In the genomic region with DNA sequence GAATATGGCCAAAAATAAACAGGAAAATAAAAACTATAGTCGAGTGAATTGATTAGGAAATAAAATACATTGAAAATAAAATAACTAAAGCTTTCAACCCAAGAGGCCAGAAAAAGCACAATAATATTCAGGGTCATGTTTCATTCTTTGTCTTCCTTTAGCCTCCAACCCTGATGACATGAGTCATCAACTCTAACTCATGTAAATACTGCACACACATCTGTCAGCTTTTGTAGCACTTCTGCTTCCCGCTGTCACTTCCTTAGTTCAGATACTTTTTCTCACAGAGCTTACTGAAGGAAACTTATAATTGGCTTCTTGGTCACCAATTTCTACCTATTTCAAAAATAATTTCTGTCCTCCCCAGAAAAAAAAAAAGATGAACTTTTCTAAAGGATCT, we compare ENCODE assay signal across 1 cellular context.
TF ChIP-seq lines count a peak whose summit lies in the region.

No MANE protein-coding gene starts in this region.

TF ChIP-seq in K562, 482 proteins besides CTCF, POLR2A, EP300 and RAD21 (continued from another document and continues in another):
- no peak for TF ChIP-seq ZNF561 (CRISPR knock-in tag; conservative IDR thresholded peaks at IDR 0.05)
- no peak for TF ChIP-seq ADNP (tag; IDR thresholded peaks at IDR 0.05)
- TF ChIP-seq SRF (CRISPR knock-in tag; IDR thresholded peaks at IDR 0.05), result no peak
- no peak for TF ChIP-seq ZNF436 (CRISPR knock-in tag; IDR thresholded peaks at IDR 0.05)
- TF ChIP-seq TBL1XR1 (IDR thresholded peaks at IDR 0.05; ENCODE audit: low read length in 2 of 2), result no peak
- no peak for TF ChIP-seq ZKSCAN3 (CRISPR knock-in tag; IDR thresholded peaks at IDR 0.05)
- peak; percentile 75 for TF ChIP-seq CREM (IDR thresholded peaks at IDR 0.05; ENCODE audit: low read depth)
- TF ChIP-seq, protein P1, sequence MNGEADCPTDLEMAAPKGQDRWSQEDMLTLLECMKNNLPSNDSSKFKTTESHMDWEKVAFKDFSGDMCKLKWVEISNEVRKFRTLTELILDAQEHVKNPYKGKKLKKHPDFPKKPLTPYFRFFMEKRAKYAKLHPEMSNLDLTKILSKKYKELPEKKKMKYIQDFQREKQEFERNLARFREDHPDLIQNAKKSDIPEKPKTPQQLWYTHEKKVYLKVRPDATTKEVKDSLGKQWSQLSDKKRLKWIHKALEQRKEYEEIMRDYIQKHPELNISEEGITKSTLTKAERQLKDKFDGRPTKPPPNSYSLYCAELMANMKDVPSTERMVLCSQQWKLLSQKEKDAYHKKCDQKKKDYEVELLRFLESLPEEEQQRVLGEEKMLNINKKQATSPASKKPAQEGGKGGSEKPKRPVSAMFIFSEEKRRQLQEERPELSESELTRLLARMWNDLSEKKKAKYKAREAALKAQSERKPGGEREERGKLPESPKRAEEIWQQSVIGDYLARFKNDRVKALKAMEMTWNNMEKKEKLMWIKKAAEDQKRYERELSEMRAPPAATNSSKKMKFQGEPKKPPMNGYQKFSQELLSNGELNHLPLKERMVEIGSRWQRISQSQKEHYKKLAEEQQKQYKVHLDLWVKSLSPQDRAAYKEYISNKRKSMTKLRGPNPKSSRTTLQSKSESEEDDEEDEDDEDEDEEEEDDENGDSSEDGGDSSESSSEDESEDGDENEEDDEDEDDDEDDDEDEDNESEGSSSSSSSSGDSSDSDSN (IDR thresholded peaks at IDR 0.05; ENCODE audit: borderline replicate concordance in 1 of 2, low read depth in 2 of 2, low read length in 2 of 2), result no peak
- no peak for TF ChIP-seq SNRNP70 (optimal IDR thresholded peaks at IDR 0.05; ENCODE audit: low read depth, low read length)
- no peak for TF ChIP-seq SRSF9 (IDR thresholded peaks at IDR 0.05; ENCODE audit: borderline replicate concordance, low read depth, low read length)
- TF ChIP-seq ZNF76 (CRISPR knock-in tag; IDR thresholded peaks at IDR 0.05; ENCODE audit: borderline replicate concordance), result no peak
- no peak for TF ChIP-seq NCOA6 (IDR thresholded peaks at IDR 0.05)
- no peak for TF ChIP-seq ARID4B (CRISPR knock-in tag; IDR thresholded peaks at IDR 0.05)
- TF ChIP-seq GATAD2A (IDR thresholded peaks at IDR 0.05), result no peak
- TF ChIP-seq WHSC1 (IDR thresholded peaks at IDR 0.05; ENCODE audit: low read length), result no peak
- no peak for TF ChIP-seq ZNF644 (tag; IDR thresholded peaks at IDR 0.05; ENCODE audit: low read depth)
- TF ChIP-seq GABPB2 (CRISPR knock-in tag; conservative IDR thresholded peaks at IDR 0.05), result no peak
- no peak for TF ChIP-seq ZNF311 (CRISPR knock-in tag; IDR thresholded peaks at IDR 0.05)
- TF ChIP-seq SMAD4 (CRISPR knock-in tag; conservative IDR thresholded peaks at IDR 0.05), result no peak
- no peak for TF ChIP-seq EGR1 (conservative IDR thresholded peaks at IDR 0.05)
- TF ChIP-seq ILK (tag; IDR thresholded peaks at IDR 0.05; ENCODE audit: borderline replicate concordance, low read depth), result no peak
- TF ChIP-seq TRIM24 (IDR thresholded peaks at IDR 0.05), result peak; percentile 39 to 51; a peak in 3 of 4 replicates
- no peak for TF ChIP-seq NR2F6 (CRISPR knock-in tag; IDR thresholded peaks at IDR 0.05)
- TF ChIP-seq, protein P2, sequence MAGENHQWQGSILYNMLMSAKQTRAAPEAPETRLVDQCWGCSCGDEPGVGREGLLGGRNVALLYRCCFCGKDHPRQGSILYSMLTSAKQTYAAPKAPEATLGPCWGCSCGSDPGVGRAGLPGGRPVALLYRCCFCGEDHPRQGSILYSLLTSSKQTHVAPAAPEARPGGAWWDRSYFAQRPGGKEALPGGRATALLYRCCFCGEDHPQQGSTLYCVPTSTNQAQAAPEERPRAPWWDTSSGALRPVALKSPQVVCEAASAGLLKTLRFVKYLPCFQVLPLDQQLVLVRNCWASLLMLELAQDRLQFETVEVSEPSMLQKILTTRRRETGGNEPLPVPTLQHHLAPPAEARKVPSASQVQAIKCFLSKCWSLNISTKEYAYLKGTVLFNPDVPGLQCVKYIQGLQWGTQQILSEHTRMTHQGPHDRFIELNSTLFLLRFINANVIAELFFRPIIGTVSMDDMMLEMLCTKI (IDR thresholded peaks at IDR 0.05; ENCODE audit: partially characterized antibody), result no peak
- no peak for TF ChIP-seq IRF2 (CRISPR knock-in tag; IDR thresholded peaks at IDR 0.05)
- TF ChIP-seq TAF7 (tag; IDR thresholded peaks at IDR 0.05), result no peak
- TF ChIP-seq, protein P3, sequence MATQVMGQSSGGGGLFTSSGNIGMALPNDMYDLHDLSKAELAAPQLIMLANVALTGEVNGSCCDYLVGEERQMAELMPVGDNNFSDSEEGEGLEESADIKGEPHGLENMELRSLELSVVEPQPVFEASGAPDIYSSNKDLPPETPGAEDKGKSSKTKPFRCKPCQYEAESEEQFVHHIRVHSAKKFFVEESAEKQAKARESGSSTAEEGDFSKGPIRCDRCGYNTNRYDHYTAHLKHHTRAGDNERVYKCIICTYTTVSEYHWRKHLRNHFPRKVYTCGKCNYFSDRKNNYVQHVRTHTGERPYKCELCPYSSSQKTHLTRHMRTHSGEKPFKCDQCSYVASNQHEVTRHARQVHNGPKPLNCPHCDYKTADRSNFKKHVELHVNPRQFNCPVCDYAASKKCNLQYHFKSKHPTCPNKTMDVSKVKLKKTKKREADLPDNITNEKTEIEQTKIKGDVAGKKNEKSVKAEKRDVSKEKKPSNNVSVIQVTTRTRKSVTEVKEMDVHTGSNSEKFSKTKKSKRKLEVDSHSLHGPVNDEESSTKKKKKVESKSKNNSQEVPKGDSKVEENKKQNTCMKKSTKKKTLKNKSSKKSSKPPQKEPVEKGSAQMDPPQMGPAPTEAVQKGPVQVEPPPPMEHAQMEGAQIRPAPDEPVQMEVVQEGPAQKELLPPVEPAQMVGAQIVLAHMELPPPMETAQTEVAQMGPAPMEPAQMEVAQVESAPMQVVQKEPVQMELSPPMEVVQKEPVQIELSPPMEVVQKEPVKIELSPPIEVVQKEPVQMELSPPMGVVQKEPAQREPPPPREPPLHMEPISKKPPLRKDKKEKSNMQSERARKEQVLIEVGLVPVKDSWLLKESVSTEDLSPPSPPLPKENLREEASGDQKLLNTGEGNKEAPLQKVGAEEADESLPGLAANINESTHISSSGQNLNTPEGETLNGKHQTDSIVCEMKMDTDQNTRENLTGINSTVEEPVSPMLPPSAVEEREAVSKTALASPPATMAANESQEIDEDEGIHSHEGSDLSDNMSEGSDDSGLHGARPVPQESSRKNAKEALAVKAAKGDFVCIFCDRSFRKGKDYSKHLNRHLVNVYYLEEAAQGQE (CRISPR knock-in tag; IDR thresholded peaks at IDR 0.05; ENCODE audit: low read depth), result no peak
- no peak for TF ChIP-seq NR4A1 (CRISPR knock-in tag; IDR thresholded peaks at IDR 0.05)
- no peak for TF ChIP-seq NR4A1 (tag; IDR thresholded peaks at IDR 0.05)
- TF ChIP-seq, protein P4, sequence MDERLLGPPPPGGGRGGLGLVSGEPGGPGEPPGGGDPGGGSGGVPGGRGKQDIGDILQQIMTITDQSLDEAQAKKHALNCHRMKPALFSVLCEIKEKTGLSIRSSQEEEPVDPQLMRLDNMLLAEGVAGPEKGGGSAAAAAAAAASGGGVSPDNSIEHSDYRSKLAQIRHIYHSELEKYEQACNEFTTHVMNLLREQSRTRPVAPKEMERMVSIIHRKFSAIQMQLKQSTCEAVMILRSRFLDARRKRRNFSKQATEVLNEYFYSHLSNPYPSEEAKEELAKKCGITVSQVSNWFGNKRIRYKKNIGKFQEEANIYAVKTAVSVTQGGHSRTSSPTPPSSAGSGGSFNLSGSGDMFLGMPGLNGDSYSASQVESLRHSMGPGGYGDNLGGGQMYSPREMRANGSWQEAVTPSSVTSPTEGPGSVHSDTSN (CRISPR knock-in tag; IDR thresholded peaks at IDR 0.05; ENCODE audit: low read depth), result no peak
- TF ChIP-seq, protein P4 (tag; conservative IDR thresholded peaks at IDR 0.05; ENCODE audit: low read depth), result peak; percentile 74
- TF ChIP-seq RBFOX2 (IDR thresholded peaks at IDR 0.05; ENCODE audit: low read depth, low read length), result 0 out of 2 replicates have a peak, but pooled peaks have one; percentile 12
- no peak for TF ChIP-seq PPARD (CRISPR knock-in tag; IDR thresholded peaks at IDR 0.05)
- no peak for TF ChIP-seq ZNF239 (CRISPR knock-in tag; IDR thresholded peaks at IDR 0.05)
- TF ChIP-seq HMG20B (CRISPR knock-in tag; IDR thresholded peaks at IDR 0.05), result no peak
- TF ChIP-seq ZC3H4 (CRISPR knock-in tag; IDR thresholded peaks at IDR 0.05; ENCODE audit: borderline replicate concordance), result no peak
- TF ChIP-seq, protein P5, sequence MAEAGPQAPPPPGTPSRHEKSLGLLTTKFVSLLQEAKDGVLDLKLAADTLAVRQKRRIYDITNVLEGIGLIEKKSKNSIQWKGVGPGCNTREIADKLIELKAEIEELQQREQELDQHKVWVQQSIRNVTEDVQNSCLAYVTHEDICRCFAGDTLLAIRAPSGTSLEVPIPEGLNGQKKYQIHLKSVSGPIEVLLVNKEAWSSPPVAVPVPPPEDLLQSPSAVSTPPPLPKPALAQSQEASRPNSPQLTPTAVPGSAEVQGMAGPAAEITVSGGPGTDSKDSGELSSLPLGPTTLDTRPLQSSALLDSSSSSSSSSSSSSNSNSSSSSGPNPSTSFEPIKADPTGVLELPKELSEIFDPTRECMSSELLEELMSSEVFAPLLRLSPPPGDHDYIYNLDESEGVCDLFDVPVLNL (CRISPR knock-in tag; IDR thresholded peaks at IDR 0.05; ENCODE audit: low read depth), result no peak
- TF ChIP-seq MAFF (IDR thresholded peaks at IDR 0.05; ENCODE audit: low read length), result peak; percentile 73; the same call in 1 of the 2 replicates
- no peak for TF ChIP-seq HNRNPK (IDR thresholded peaks at IDR 0.05; ENCODE audit: low read depth, low read length, poor library complexity, severe bottlenecking)
- no peak for TF ChIP-seq ZFP1 (CRISPR knock-in tag; IDR thresholded peaks at IDR 0.05)
- no peak for TF ChIP-seq STAT5A (IDR thresholded peaks at IDR 0.05; ENCODE audit: borderline replicate concordance, low read length)
- no peak for TF ChIP-seq NFATC3 (IDR thresholded peaks at IDR 0.05)
- TF ChIP-seq ZNF24 (IDR thresholded peaks at IDR 0.05), result peak; percentile 95
- no peak for TF ChIP-seq ZNF134 (CRISPR knock-in tag; conservative IDR thresholded peaks at IDR 0.05)
- no peak for TF ChIP-seq ETV5 (CRISPR knock-in tag; IDR thresholded peaks at IDR 0.05; ENCODE audit: low read depth)
- TF ChIP-seq NFYB (IDR thresholded peaks at IDR 0.05; ENCODE audit: extremely low read depth, insufficient read length), result no peak
- no peak for TF ChIP-seq TCF7 (IDR thresholded peaks at IDR 0.05; ENCODE audit: borderline replicate concordance)
- TF ChIP-seq EP400 (IDR thresholded peaks at IDR 0.05), result no peak
- no peak for TF ChIP-seq TSC22D4 (tag; IDR thresholded peaks at IDR 0.05)
- TF ChIP-seq, protein P6, sequence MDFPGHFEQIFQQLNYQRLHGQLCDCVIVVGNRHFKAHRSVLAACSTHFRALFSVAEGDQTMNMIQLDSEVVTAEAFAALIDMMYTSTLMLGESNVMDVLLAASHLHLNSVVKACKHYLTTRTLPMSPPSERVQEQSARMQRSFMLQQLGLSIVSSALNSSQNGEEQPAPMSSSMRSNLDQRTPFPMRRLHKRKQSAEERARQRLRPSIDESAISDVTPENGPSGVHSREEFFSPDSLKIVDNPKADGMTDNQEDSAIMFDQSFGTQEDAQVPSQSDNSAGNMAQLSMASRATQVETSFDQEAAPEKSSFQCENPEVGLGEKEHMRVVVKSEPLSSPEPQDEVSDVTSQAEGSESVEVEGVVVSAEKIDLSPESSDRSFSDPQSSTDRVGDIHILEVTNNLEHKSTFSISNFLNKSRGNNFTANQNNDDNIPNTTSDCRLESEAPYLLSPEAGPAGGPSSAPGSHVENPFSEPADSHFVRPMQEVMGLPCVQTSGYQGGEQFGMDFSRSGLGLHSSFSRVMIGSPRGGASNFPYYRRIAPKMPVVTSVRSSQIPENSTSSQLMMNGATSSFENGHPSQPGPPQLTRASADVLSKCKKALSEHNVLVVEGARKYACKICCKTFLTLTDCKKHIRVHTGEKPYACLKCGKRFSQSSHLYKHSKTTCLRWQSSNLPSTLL (IDR thresholded peaks at IDR 0.05), result no peak
